In the genomic region with DNA sequence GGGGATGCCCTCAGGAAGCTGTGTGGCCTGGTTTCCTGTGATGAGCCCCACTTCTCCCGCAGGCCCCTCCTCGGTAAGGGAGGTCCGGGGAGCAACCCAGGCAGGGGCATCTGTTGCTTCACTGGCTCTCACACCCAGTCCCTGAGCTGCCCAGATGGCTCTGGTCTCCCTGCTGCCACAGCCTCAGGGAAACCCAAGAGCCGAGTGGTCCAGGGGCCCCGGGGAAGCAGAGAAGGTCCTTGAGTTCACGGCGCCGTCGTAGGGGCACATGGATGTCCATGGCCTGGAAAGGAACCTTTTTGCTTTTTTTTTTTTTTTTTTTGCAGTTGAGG, we compare ENCODE assay signal across 18 cellular contexts. TPM values are rescaled to one million over a fixed set of nuclear protein-coding genes. Genes with fewer than 3 reads are reported as not detected.
"Had no signal": no experiment of that assay in that cellular context is flagged by ENCODE, and none has a peak within 500 bp of the region (broad histone marks: within the 10 kb centered on the region; RNA-seq: fewer than 3 reads in every experiment).

No MANE protein-coding gene starts in this region.

- DNase-seq: activated CD4-positive, alpha-beta memory T cell treated with anti-CD3 and anti-CD28 coated beads for 36 hours; activated CD4-positive, alpha-beta T cell treated with anti-CD3 and anti-CD28 coated beads for 4 hours; activated CD8-positive, alpha-beta memory T cell treated with anti-CD3 and anti-CD28 coated beads, Interleukin-2, amount 10 ng/mL, durations not matched to agents 7 days and 5 days; activated naive CD4-positive, alpha-beta T cell treated with anti-CD3 and anti-CD28 coated beads for 36 hours; activated naive CD8-positive, alpha-beta T cell treated with anti-CD3 and anti-CD28 coated beads, Interleukin-2, amount 50 U/mL, for 24 hours; colonic mucosa; effector CD8-positive, alpha-beta T cell; mesenchymal stem cell; naive thymus-derived CD8-positive, alpha-beta T cell; stimulated activated naive B cell treated with anti-CD40 and anti-IgM and Interleukin-4, amounts not matched to agents 10 μg/mL and 1 μg/mL and 100 μg/mL, for 72 hours; thyroid gland had no signal

- ATAC-seq: activated CD8-positive, alpha-beta memory T cell treated with anti-CD3 and anti-CD28 coated beads, Interleukin-2, amount 10 ng/mL, durations not matched to agents 7 days and 5 days; naive thymus-derived CD8-positive, alpha-beta T cell; stimulated activated naive B cell treated with anti-CD40 and anti-IgM and Interleukin-4, amounts not matched to agents 10 μg/mL and 1 μg/mL and 100 μg/mL, for 72 hours had no signal

- H3K36me3 ChIP-seq: colonic mucosa, thyroid gland had no signal

- H3K27me3 ChIP-seq: colonic mucosa, thyroid gland had no signal

- H3K27ac ChIP-seq: colonic mucosa, parathyroid adenoma, thyroid gland had no signal

- H3K9me3 ChIP-seq: colonic mucosa, thyroid gland had no signal

- H3K4me3 ChIP-seq: colonic mucosa, thyroid gland had no signal

- H3K4me1 ChIP-seq: colonic mucosa, parathyroid adenoma had no signal

RNA-seq across cellular contexts. Expression of gene LRRC15, which starts 13.3 kb away (rescaled TPM):
- total RNA-seq: activated CD4-positive, alpha-beta memory T cell treated with anti-CD3 and anti-CD28 coated beads for 36 hours; activated CD8-positive, alpha-beta memory T cell treated with anti-CD3 and anti-CD28 coated beads, Interleukin-2, amount 10 ng/mL, durations not matched to agents 7 days and 5 days; activated naive CD4-positive, alpha-beta T cell treated with anti-CD3 and anti-CD28 coated beads for 36 hours; activated T-helper 2 cell treated with anti-CD3 and anti-CD28 coated beads, Interferon-gamma antibody, Interleukin-2, Interleukin-4, amounts not matched to agents 10 μg/mL and 5 μg/mL and 100 μg/mL, durations not matched to agents 14 hours and 24 hours and 36 hours; endothelial cell of umbilical vein; naive thymus-derived CD8-positive, alpha-beta T cell; renal cortical epithelial cell; T-helper 2 cell treated with Interferon-gamma antibody and Interleukin-4, amounts not matched to agents 100 ng/mL and 5 ng/mL, for 36 hours had no signal
- polyA plus RNA-seq: endothelial cell of umbilical vein; naive thymus-derived CD8-positive, alpha-beta T cell had no signal

RNA-seq across cellular contexts. Expression of gene GP5, which starts 16.2 kb away (rescaled TPM):
- total RNA-seq: fibroblast of villous mesenchyme, subcutaneous adipose tissue had no signal

RNA-seq across cellular contexts. Expression of gene CPN2, which starts 31.7 kb away (rescaled TPM):
- total RNA-seq: activated CD4-positive, alpha-beta memory T cell treated with anti-CD3 and anti-CD28 coated beads for 36 hours; activated CD8-positive, alpha-beta memory T cell treated with anti-CD3 and anti-CD28 coated beads, Interleukin-2, amount 10 ng/mL, durations not matched to agents 7 days and 5 days; activated naive CD4-positive, alpha-beta T cell treated with anti-CD3 and anti-CD28 coated beads for 36 hours; activated T-helper 2 cell treated with anti-CD3 and anti-CD28 coated beads, Interferon-gamma antibody, Interleukin-2, Interleukin-4, amounts not matched to agents 10 μg/mL and 5 μg/mL and 100 μg/mL, durations not matched to agents 14 hours and 24 hours and 36 hours; endothelial cell of umbilical vein; fibroblast of villous mesenchyme; naive thymus-derived CD8-positive, alpha-beta T cell; T-helper 2 cell treated with Interferon-gamma antibody and Interleukin-4, amounts not matched to agents 100 ng/mL and 5 ng/mL, for 36 hours; thyroid gland had no signal
- polyA plus RNA-seq: endothelial cell of umbilical vein; naive thymus-derived CD8-positive, alpha-beta T cell had no signal
